Comparison of ENCODE assay signal across 8 cellular contexts in genomic region chr19:49929611-49930482, GRCh38. TPM values are rescaled to one million over a fixed set of nuclear protein-coding genes. Genes with fewer than 3 reads are reported as not detected.
DNase-seq lines count a peak whose midpoint lies in the region; ATAC-seq and TF ChIP-seq lines count a peak whose summit lies in the region.

No MANE protein-coding gene starts in this region.

- intact Hi-C loops in Panc1 (cut with micrococcal nuclease; ENCODE audit: unreplicated experiment): no loop called here

- TF ChIP-seq CTCF in KMS-11 (conservative IDR thresholded peaks at IDR 0.05; ENCODE audit: low read depth, low read length) (0 out of 2 replicates have a peak, but pooled peaks have one; percentile 13), Panc1 (IDR thresholded peaks at IDR 0.05) (no peak)

- H3K4me1 Mint-ChIP-seq in activated T-cell treated with anti-CD3 and anti-CD28 coated beads, Interleukin-2, amount 50 U/mL, for 72 hours (ENCODE audit: low read depth): peaks cover 84% of the 10 kb centered on the region
- H3K4me1 Mint-ChIP-seq in naive B cell: peaks cover 39 to 59% (median 39%) of the 10 kb centered on the region in 3 donors
- peaks cover 78% of the 10 kb centered on the region for H3K4me1 Mint-ChIP-seq in stimulated activated effector memory CD8-positive, alpha-beta T cell treated with anti-CD3 and anti-CD28 coated beads, Interleukin-12 subunit alpha, Interleukin-12 subunit beta, amount 100 ng/mL, for 72 hours

- H3K36me3 ChIP-seq in KMS-11 (ENCODE audit: insufficient read depth) (peaks cover 12% of the 10 kb centered on the region; the same call in 1 of the 2 replicates), Panc1 (ENCODE audit: control insufficient read depth, insufficient read depth, low read length) (no peaks in the 10 kb centered on the region; the same call in none of the 2 replicates)

- H3K9ac ChIP-seq in KMS-11: peak overlapping the region; percentile 99

- peak overlapping the region; percentile 98 for H3K27ac ChIP-seq in KMS-11
- peak overlapping the region; percentile 99 for H3K27ac ChIP-seq in Panc1 (ENCODE audit: low read length)

- peaks cover 67% of the 10 kb centered on the region for H3K79me2 ChIP-seq in KMS-11 (ENCODE audit: insufficient read depth, low read depth)

- peaks cover 3% of the 10 kb centered on the region; the same call in 1 of the 2 replicates for H4K20me1 ChIP-seq in KMS-11 (ENCODE audit: insufficient read depth)

- in situ Hi-C loops in Panc1 (cut with HindIII; ENCODE audit: low pct_unique_long_range_greater_than_20kb, low sequenced_read_pairs): no loop called here

- H3K4me3 ChIP-seq in KMS-11 (IDR thresholded peaks at IDR 0.05; ENCODE audit: insufficient read depth, low read depth, low read length) (no peak overlapping the region), Panc1 (ENCODE audit: low read depth in 2 of 2, low read length in 2 of 2) (peak overlapping the region; percentile 85 to 88)

- peak overlapping the region; percentile 88 for H3K27ac Mint-ChIP-seq in activated T-cell treated with anti-CD3 and anti-CD28 coated beads, Interleukin-2, amount 50 U/mL, for 72 hours
- H3K27ac Mint-ChIP-seq in naive B cell: peak overlapping the region; percentile 96 to 99 (median 98)
- peak overlapping the region; percentile 97 for H3K27ac Mint-ChIP-seq in stimulated activated effector memory CD8-positive, alpha-beta T cell treated with anti-CD3 and anti-CD28 coated beads, Interleukin-12 subunit alpha, Interleukin-12 subunit beta, amount 100 ng/mL, for 72 hours

- H3K27me3 ChIP-seq in KMS-11 (ENCODE audit: insufficient read depth, low read depth): no peaks in the 10 kb centered on the region
- H3K27me3 ChIP-seq in Panc1 (ENCODE audit: control insufficient read depth, insufficient read depth, low read length): no peaks in the 10 kb centered on the region

- CTCF ChIA-PET in Panc1 (lab: Charles Lee): interaction anchor here (0.6 to 0.7 kb wide), 2 partner anchors 18 to 958 kb away, joined by 3 to 4 read pairs; no protein-coding TSS in a partner anchor

- peaks cover 35% of the 10 kb centered on the region for H3K4me1 ChIP-seq in KMS-11 (ENCODE audit: low read depth, poor library complexity, severe bottlenecking)
- H3K4me1 ChIP-seq in Panc1 (ENCODE audit: control insufficient read depth, insufficient read depth, low read length): peaks cover 12% of the 10 kb centered on the region

- DNase-seq in DMS53 treated with DMSO at 0.1 percent for 48 hours (lab: John Stamatoyannopoulos, UW; ENCODE audit: unreplicated experiment) (peak; percentile 76), Panc1 (ENCODE audit: low read depth, low spot score) (peak; percentile 86), fibroblast of gingiva (ENCODE audit: low read depth) (peak; percentile 93), naive B cell (peak; percentile 96)
- DNase-seq in activated T-cell treated with anti-CD3 and anti-CD28 coated beads, Interleukin-2, amount 50 U/mL, for 72 hours: peak; percentile 94
- DNase-seq in stimulated activated effector memory CD8-positive, alpha-beta T cell treated with anti-CD3 and anti-CD28 coated beads, Interleukin-12 subunit alpha, Interleukin-12 subunit beta, amount 100 ng/mL, for 72 hours (ENCODE audit: low spot score in 2 of 2): peak; percentile 72 to 98

- H2AFZ ChIP-seq in KMS-11 (ENCODE audit: low read depth): peak overlapping the region; percentile 43; the same call in 1 of the 2 replicates

- H3K9me3 ChIP-seq in Panc1 (ENCODE audit: control insufficient read depth, insufficient read depth, low read depth, low read length): no peaks in the 10 kb centered on the region

- POLR2A ChIA-PET in Panc1 (lab: Charles Lee): interaction anchor here (0.6 to 1.0 kb wide), 4 partner anchors 35 to 60 kb away, joined by 3 to 5 read pairs (median 4); no protein-coding TSS in a partner anchor

- BruUV-seq in Panc1 (replicated peaks; lab: Mats Ljungman, UMichigan): no TSS peak

- peaks cover 6% of the 10 kb centered on the region in 2 donors for H3K9me3 Mint-ChIP-seq in activated T-cell treated with anti-CD3 and anti-CD28 coated beads, Interleukin-2, amount 50 U/mL, for 72 hours
- peaks cover 0 to 5% (median 0%) of the 10 kb centered on the region in 7 donors for H3K9me3 Mint-ChIP-seq in naive B cell
- no peaks in the 10 kb centered on the region for H3K9me3 Mint-ChIP-seq in stimulated activated effector memory CD8-positive, alpha-beta T cell treated with anti-CD3 and anti-CD28 coated beads, Interleukin-12 subunit alpha, Interleukin-12 subunit beta, amount 100 ng/mL, for 72 hours

- H3K36me3 Mint-ChIP-seq in activated T-cell treated with anti-CD3 and anti-CD28 coated beads, Interleukin-2, amount 50 U/mL, for 72 hours (ENCODE audit: insufficient read depth in 2 of 2): peaks cover 29 to 47% of the 10 kb centered on the region in 2 donors
- H3K36me3 Mint-ChIP-seq in naive B cell: no peaks in the 10 kb centered on the region
- peaks cover 99% of the 10 kb centered on the region for H3K36me3 Mint-ChIP-seq in stimulated activated effector memory CD8-positive, alpha-beta T cell treated with anti-CD3 and anti-CD28 coated beads, Interleukin-12 subunit alpha, Interleukin-12 subunit beta, amount 100 ng/mL, for 72 hours

- ATAC-seq in GM21737 (IDR thresholded peaks at IDR 0.05; ENCODE audit: unreplicated experiment) (peak; percentile 69), Panc1 (peak; percentile 88), naive B cell (ENCODE audit: low read depth in 2 of 2) (peak; percentile 91 to 92)
- ATAC-seq in activated T-cell treated with anti-CD3 and anti-CD28 coated beads, Interleukin-2, amount 50 U/mL, for 72 hours (replicated peaks in 1 of 2): peak; percentile 86
- ATAC-seq in stimulated activated effector memory CD8-positive, alpha-beta T cell treated with anti-CD3 and anti-CD28 coated beads, Interleukin-12 subunit alpha, Interleukin-12 subunit beta, amount 100 ng/mL, for 72 hours: peak; percentile 88

- H3K4me2 ChIP-seq in KMS-11: peak overlapping the region; percentile 53

- H3K4me3 Mint-ChIP-seq in activated T-cell treated with anti-CD3 and anti-CD28 coated beads, Interleukin-2, amount 50 U/mL, for 72 hours: peak overlapping the region; percentile 90 to 99
- peak overlapping the region; percentile 94 to 99 (median 98) for H3K4me3 Mint-ChIP-seq in naive B cell
- H3K4me3 Mint-ChIP-seq in stimulated activated effector memory CD8-positive, alpha-beta T cell treated with anti-CD3 and anti-CD28 coated beads, Interleukin-12 subunit alpha, Interleukin-12 subunit beta, amount 100 ng/mL, for 72 hours: peak overlapping the region; percentile 93

- no peaks in the 10 kb centered on the region for H3K27me3 Mint-ChIP-seq in activated T-cell treated with anti-CD3 and anti-CD28 coated beads, Interleukin-2, amount 50 U/mL, for 72 hours (ENCODE audit: low read depth)
- no peaks in the 10 kb centered on the region for H3K27me3 Mint-ChIP-seq in naive B cell

RNA-seq across cellular contexts. Expression of gene NUP62, which starts 0.5 kb away (rescaled TPM):
- 54.6 TPM for total RNA-seq in Panc1 (2021; ENCODE audit: unreplicated experiment)
- 46.8 TPM for polyA plus RNA-seq in Panc1 (2012; ENCODE audit: insufficient read length)
- 100 to 1,000 TPM; 135 to 139 TPM for total RNA-seq in activated T-cell treated with anti-CD3 and anti-CD28 coated beads, Interleukin-2, amount 50 U/mL, for 72 hours
- polyA plus RNA-seq in naive B cell (ENCODE audit: low read depth in 6 of 6): 10 to 100 TPM; 30.3 to 59.2 (median 51.3) TPM

RNA-seq across cellular contexts. Expression of gene ATF5, which starts 0.8 kb away (rescaled TPM):
- total RNA-seq in Panc1 (2021; ENCODE audit: unreplicated experiment): 104 TPM
- 115 TPM for polyA plus RNA-seq in Panc1 (2012; ENCODE audit: insufficient read length)
- total RNA-seq in activated T-cell treated with anti-CD3 and anti-CD28 coated beads, Interleukin-2, amount 50 U/mL, for 72 hours: 10 to 100 TPM; 52.3 to 73.6 TPM
- under 1 TPM in 5 of 6 donors, not detected in 1; 0.49 to 0.99 (median 0.71) TPM for polyA plus RNA-seq in naive B cell (ENCODE audit: low read depth in 6 of 6)

RNA-seq across cellular contexts. Expression of gene SIGLEC11, which starts 31.1 kb away (rescaled TPM):
- total RNA-seq in Panc1 (2021; ENCODE audit: unreplicated experiment): not detected
- polyA plus RNA-seq in Panc1 (2012; ENCODE audit: insufficient read length): not detected
- total RNA-seq in activated T-cell treated with anti-CD3 and anti-CD28 coated beads, Interleukin-2, amount 50 U/mL, for 72 hours: not detected
- not detected for polyA plus RNA-seq in naive B cell (ENCODE audit: low read depth in 6 of 6)

RNA-seq across cellular contexts. Expression of gene IL4I1, which starts 33.2 kb away (rescaled TPM):
- total RNA-seq in Panc1 (2021; ENCODE audit: unreplicated experiment): 1.5 TPM
- 2.1 TPM for polyA plus RNA-seq in Panc1 (2012; ENCODE audit: insufficient read length)
- total RNA-seq in activated T-cell treated with anti-CD3 and anti-CD28 coated beads, Interleukin-2, amount 50 U/mL, for 72 hours: 10 to 100 TPM; 16.7 to 42.3 TPM
- 1 to 10 TPM in 1 of 6 donors, under 1 TPM in 1, not detected in 4; 0.66 to 1.2 TPM for polyA plus RNA-seq in naive B cell (ENCODE audit: low read depth in 6 of 6)

RNA-seq across cellular contexts. Expression of gene TBC1D17, which starts 52.3 kb away (rescaled TPM):
- 43.2 TPM for total RNA-seq in Panc1 (2021; ENCODE audit: unreplicated experiment)
- polyA plus RNA-seq in Panc1 (2012; ENCODE audit: insufficient read length): 68.0 TPM
- total RNA-seq in activated T-cell treated with anti-CD3 and anti-CD28 coated beads, Interleukin-2, amount 50 U/mL, for 72 hours: 10 to 100 TPM; 47.9 to 53.9 TPM
- polyA plus RNA-seq in naive B cell (ENCODE audit: low read depth in 6 of 6): 10 to 100 TPM; 10.5 to 20.6 (median 12.3) TPM
